In the genomic region with DNA sequence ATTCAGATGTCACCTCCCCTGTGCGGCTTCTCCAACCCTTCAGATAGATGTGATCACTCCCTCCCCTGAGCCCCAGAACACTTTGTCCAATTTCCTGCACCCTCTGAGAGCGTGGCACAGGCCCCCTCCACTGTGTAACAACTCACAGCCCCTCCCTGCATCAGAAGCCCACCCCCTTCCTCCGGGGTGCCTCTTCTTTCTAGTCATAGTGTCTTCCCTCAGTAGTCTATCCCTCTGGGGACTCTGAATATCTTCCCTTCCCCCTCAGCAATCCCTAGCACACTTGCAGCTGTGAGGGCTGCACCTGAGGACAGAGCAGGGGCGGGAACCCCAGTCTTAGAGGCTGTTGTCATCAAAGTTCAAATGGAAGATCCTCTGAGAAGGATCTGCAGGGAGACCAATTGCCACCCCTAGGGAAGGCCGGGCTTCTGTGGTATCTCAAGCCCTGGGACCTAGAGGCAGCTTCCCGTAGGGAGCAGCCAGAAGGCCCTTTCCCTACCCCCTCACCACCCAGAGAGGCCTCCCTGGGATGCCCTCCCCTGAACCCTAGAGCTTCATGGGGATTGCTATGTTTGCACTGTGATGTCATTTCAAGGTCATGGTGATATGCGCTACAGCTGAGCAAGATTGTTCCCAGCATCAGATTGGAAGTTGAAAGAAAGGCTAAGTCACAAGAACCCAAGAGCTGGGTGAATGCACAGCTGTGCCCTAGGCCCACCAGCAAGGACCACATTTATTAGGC, we compare ENCODE assay signal across 1 cellular context.
A peak's percentile ranks its signal among the peaks of the same experiment; 100 is the strongest.
TF ChIP-seq lines count a peak whose summit lies in the region.

No MANE protein-coding gene starts in this region.

TF ChIP-seq in HepG2, 621 proteins besides CTCF, POLR2A, EP300 and RAD21 (continued from another document and continues in another):
- TF ChIP-seq, protein P1, sequence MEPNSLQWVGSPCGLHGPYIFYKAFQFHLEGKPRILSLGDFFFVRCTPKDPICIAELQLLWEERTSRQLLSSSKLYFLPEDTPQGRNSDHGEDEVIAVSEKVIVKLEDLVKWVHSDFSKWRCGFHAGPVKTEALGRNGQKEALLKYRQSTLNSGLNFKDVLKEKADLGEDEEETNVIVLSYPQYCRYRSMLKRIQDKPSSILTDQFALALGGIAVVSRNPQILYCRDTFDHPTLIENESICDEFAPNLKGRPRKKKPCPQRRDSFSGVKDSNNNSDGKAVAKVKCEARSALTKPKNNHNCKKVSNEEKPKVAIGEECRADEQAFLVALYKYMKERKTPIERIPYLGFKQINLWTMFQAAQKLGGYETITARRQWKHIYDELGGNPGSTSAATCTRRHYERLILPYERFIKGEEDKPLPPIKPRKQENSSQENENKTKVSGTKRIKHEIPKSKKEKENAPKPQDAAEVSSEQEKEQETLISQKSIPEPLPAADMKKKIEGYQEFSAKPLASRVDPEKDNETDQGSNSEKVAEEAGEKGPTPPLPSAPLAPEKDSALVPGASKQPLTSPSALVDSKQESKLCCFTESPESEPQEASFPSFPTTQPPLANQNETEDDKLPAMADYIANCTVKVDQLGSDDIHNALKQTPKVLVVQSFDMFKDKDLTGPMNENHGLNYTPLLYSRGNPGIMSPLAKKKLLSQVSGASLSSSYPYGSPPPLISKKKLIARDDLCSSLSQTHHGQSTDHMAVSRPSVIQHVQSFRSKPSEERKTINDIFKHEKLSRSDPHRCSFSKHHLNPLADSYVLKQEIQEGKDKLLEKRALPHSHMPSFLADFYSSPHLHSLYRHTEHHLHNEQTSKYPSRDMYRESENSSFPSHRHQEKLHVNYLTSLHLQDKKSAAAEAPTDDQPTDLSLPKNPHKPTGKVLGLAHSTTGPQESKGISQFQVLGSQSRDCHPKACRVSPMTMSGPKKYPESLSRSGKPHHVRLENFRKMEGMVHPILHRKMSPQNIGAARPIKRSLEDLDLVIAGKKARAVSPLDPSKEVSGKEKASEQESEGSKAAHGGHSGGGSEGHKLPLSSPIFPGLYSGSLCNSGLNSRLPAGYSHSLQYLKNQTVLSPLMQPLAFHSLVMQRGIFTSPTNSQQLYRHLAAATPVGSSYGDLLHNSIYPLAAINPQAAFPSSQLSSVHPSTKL (CRISPR knock-in tag; IDR thresholded peaks at IDR 0.05): peak; percentile 93
- no peak for TF ChIP-seq NPAS2 (CRISPR knock-in tag; IDR thresholded peaks at IDR 0.05; ENCODE audit: borderline replicate concordance)
- TF ChIP-seq SMAD3 (CRISPR knock-in tag; IDR thresholded peaks at IDR 0.05): no peak
- no peak for TF ChIP-seq ADNP (CRISPR knock-in tag; IDR thresholded peaks at IDR 0.05)
- TF ChIP-seq, protein P2, sequence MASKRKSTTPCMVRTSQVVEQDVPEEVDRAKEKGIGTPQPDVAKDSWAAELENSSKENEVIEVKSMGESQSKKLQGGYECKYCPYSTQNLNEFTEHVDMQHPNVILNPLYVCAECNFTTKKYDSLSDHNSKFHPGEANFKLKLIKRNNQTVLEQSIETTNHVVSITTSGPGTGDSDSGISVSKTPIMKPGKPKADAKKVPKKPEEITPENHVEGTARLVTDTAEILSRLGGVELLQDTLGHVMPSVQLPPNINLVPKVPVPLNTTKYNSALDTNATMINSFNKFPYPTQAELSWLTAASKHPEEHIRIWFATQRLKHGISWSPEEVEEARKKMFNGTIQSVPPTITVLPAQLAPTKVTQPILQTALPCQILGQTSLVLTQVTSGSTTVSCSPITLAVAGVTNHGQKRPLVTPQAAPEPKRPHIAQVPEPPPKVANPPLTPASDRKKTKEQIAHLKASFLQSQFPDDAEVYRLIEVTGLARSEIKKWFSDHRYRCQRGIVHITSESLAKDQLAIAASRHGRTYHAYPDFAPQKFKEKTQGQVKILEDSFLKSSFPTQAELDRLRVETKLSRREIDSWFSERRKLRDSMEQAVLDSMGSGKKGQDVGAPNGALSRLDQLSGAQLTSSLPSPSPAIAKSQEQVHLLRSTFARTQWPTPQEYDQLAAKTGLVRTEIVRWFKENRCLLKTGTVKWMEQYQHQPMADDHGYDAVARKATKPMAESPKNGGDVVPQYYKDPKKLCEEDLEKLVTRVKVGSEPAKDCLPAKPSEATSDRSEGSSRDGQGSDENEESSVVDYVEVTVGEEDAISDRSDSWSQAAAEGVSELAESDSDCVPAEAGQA (IDR thresholded peaks at IDR 0.05; ENCODE audit: low read depth): no peak
- TF ChIP-seq, protein P2 (CRISPR knock-in tag; IDR thresholded peaks at IDR 0.05; ENCODE audit: borderline replicate concordance): no peak
- no peak for TF ChIP-seq XRCC5 (optimal IDR thresholded peaks at IDR 0.05; ENCODE audit: low read length)
- TF ChIP-seq ATAD3A (CRISPR knock-in tag; IDR thresholded peaks at IDR 0.05): no peak
- TF ChIP-seq ZNF543 (CRISPR knock-in tag; IDR thresholded peaks at IDR 0.05): no peak
- TF ChIP-seq, protein P3, sequence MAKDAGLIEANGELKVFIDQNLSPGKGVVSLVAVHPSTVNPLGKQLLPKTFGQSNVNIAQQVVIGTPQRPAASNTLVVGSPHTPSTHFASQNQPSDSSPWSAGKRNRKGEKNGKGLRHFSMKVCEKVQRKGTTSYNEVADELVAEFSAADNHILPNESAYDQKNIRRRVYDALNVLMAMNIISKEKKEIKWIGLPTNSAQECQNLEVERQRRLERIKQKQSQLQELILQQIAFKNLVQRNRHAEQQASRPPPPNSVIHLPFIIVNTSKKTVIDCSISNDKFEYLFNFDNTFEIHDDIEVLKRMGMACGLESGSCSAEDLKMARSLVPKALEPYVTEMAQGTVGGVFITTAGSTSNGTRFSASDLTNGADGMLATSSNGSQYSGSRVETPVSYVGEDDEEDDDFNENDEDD (CRISPR knock-in tag; IDR thresholded peaks at IDR 0.05; ENCODE audit: borderline replicate concordance): no peak
- TF ChIP-seq SOX5 (CRISPR knock-in tag; IDR thresholded peaks at IDR 0.05; ENCODE audit: borderline replicate concordance): peak; percentile 60; the same call in 1 of the 2 replicates
- TF ChIP-seq GFI1 (CRISPR knock-in tag; IDR thresholded peaks at IDR 0.05; ENCODE audit: borderline replicate concordance): no peak
- no peak for TF ChIP-seq TOE1 (CRISPR knock-in tag; IDR thresholded peaks at IDR 0.05)
- peak; percentile 38 for TF ChIP-seq CEBPG (CRISPR knock-in tag; IDR thresholded peaks at IDR 0.05)
- no peak for TF ChIP-seq U2AF1 (optimal IDR thresholded peaks at IDR 0.05; ENCODE audit: low read depth, low read length)
- no peak for TF ChIP-seq ARNT2 (CRISPR knock-in tag; IDR thresholded peaks at IDR 0.05; ENCODE audit: low read depth)
- TF ChIP-seq, protein P4, sequence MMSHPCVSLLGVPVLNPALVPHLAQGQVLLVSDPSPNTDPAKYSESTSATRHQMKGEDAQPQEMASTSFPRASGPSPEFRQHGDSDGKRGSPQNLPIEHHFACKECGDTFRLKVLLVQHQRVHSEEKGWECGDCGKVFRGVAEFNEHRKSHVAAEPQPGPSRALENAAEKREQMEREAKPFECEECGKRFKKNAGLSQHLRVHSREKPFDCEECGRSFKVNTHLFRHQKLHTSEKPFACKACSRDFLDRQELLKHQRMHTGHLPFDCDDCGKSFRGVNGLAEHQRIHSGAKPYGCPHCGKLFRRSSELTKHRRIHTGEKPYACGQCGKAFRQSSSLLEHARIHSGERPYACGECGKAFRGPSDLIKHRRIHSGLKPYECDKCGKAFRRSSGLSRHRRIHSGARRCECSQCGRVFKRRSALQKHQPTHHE (CRISPR knock-in tag; IDR thresholded peaks at IDR 0.05; ENCODE audit: borderline replicate concordance): no peak
- TF ChIP-seq ZNF317 (CRISPR knock-in tag; IDR thresholded peaks at IDR 0.05): peak; percentile 61; the same call in 1 of the 2 replicates
- TF ChIP-seq FOXK1 (CRISPR knock-in tag; IDR thresholded peaks at IDR 0.05; ENCODE audit: borderline replicate concordance, low read depth): no peak
- no peak for TF ChIP-seq ZNF180 (CRISPR knock-in tag; IDR thresholded peaks at IDR 0.05; ENCODE audit: borderline replicate concordance, low read depth)
- no peak for TF ChIP-seq ZFP36L1 (CRISPR knock-in tag; IDR thresholded peaks at IDR 0.05)
- no peak for TF ChIP-seq MTA1 (CRISPR knock-in tag; IDR thresholded peaks at IDR 0.05; ENCODE audit: borderline replicate concordance)
- 0 out of 2 replicates have a peak, but pooled peaks have one; percentile 23 for TF ChIP-seq TAF1 (CRISPR knock-in tag; IDR thresholded peaks at IDR 0.05)
- TF ChIP-seq, protein P5, sequence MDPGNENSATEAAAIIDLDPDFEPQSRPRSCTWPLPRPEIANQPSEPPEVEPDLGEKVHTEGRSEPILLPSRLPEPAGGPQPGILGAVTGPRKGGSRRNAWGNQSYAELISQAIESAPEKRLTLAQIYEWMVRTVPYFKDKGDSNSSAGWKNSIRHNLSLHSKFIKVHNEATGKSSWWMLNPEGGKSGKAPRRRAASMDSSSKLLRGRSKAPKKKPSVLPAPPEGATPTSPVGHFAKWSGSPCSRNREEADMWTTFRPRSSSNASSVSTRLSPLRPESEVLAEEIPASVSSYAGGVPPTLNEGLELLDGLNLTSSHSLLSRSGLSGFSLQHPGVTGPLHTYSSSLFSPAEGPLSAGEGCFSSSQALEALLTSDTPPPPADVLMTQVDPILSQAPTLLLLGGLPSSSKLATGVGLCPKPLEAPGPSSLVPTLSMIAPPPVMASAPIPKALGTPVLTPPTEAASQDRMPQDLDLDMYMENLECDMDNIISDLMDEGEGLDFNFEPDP (CRISPR knock-in tag; conservative IDR thresholded peaks at IDR 0.05): no peak
- TF ChIP-seq, protein P6, sequence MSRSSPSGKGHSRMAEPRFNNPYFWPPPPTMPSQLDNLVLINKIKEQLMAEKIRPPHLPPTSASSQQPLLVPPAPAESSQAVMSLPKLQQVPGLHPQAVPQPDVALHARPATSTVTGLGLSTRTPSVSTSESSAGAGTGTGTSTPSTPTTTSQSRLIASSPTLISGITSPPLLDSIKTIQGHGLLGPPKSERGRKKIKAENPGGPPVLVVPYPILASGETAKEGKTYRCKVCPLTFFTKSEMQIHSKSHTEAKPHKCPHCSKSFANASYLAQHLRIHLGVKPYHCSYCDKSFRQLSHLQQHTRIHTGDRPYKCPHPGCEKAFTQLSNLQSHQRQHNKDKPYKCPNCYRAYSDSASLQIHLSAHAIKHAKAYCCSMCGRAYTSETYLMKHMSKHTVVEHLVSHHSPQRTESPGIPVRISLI (CRISPR knock-in tag; IDR thresholded peaks at IDR 0.05; ENCODE audit: borderline replicate concordance): no peak
- TF ChIP-seq HNRNPL (IDR thresholded peaks at IDR 0.05; ENCODE audit: low read depth, low read length): no peak
- TF ChIP-seq, protein P7, sequence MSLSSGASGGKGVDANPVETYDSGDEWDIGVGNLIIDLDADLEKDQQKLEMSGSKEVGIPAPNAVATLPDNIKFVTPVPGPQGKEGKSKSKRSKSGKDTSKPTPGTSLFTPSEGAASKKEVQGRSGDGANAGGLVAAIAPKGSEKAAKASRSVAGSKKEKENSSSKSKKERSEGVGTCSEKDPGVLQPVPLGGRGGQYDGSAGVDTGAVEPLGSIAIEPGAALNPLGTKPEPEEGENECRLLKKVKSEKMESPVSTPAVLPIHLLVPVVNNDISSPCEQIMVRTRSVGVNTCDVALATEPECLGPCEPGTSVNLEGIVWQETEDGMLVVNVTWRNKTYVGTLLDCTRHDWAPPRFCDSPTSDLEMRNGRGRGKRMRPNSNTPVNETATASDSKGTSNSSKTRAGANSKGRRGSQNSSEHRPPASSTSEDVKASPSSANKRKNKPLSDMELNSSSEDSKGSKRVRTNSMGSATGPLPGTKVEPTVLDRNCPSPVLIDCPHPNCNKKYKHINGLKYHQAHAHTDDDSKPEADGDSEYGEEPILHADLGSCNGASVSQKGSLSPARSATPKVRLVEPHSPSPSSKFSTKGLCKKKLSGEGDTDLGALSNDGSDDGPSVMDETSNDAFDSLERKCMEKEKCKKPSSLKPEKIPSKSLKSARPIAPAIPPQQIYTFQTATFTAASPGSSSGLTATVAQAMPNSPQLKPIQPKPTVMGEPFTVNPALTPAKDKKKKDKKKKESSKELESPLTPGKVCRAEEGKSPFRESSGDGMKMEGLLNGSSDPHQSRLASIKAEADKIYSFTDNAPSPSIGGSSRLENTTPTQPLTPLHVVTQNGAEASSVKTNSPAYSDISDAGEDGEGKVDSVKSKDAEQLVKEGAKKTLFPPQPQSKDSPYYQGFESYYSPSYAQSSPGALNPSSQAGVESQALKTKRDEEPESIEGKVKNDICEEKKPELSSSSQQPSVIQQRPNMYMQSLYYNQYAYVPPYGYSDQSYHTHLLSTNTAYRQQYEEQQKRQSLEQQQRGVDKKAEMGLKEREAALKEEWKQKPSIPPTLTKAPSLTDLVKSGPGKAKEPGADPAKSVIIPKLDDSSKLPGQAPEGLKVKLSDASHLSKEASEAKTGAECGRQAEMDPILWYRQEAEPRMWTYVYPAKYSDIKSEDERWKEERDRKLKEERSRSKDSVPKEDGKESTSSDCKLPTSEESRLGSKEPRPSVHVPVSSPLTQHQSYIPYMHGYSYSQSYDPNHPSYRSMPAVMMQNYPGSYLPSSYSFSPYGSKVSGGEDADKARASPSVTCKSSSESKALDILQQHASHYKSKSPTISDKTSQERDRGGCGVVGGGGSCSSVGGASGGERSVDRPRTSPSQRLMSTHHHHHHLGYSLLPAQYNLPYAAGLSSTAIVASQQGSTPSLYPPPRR (CRISPR knock-in tag; IDR thresholded peaks at IDR 0.05; ENCODE audit: borderline replicate concordance): peak; percentile 73; the same call in 1 of the 2 replicates
- no peak for TF ChIP-seq ZNF790 (CRISPR knock-in tag; IDR thresholded peaks at IDR 0.05; ENCODE audit: borderline replicate concordance)
- TF ChIP-seq ZSCAN29 (CRISPR knock-in tag; conservative IDR thresholded peaks at IDR 0.05): no peak
- no peak for TF ChIP-seq JARID2 (CRISPR knock-in tag; IDR thresholded peaks at IDR 0.05; ENCODE audit: insufficient replicate concordance)
